Comparison of ENCODE assay signal across 8 cellular contexts in genomic region chr18:79988079-79988924, GRCh38. TPM values are rescaled to one million over a fixed set of nuclear protein-coding genes. Genes with fewer than 3 reads are reported as not detected.
DNase-seq lines count a peak whose midpoint lies in the region; ATAC-seq and TF ChIP-seq lines count a peak whose summit lies in the region.

TSS of gene TXNL4A (minus strand) at chr18:79988563. CDS start at chr18:79988392, 171 bp downstream.

- TF ChIP-seq POLR2A in GM18951 (IDR thresholded peaks at IDR 0.05; ENCODE audit: extremely low read depth, insufficient read depth, insufficient read length) = peak; percentile 96

- in situ Hi-C loops in GM18951 (cut with MboI; ENCODE audit: low sequenced_read_pairs, unreplicated experiment) = no loop called here

- peak; percentile 97 for ATAC-seq in HG03175 (IDR thresholded peaks at IDR 0.05; ENCODE audit: unreplicated experiment)

- DNase-seq in AML-193 (lab: John Stamatoyannopoulos, UW) (peak; percentile 65 to 75), NCI-H460 (ENCODE audit: extremely low read depth, low read depth) (peak; percentile 71), cerebellum (ENCODE audit: low spot score) (peak; percentile 92), kidney tubule cell (ENCODE audit: low spot score) (peak; percentile 88)
- peak; percentile 69 to 79 for DNase-seq in activated CD4-positive, alpha-beta T cell treated with anti-CD3 and anti-CD28 coated beads for 24 hours (ENCODE audit: low read depth in 2 of 2)
- DNase-seq in stimulated activated CD4-positive, alpha-beta T cell treated with anti-CD3 and anti-CD28 coated beads, Interleukin-1b, Interleukin-23, amount 100 ng/mL, for 24 hours (ENCODE audit: low read depth in 4 of 4, low spot score in 1 of 4) = peak; percentile 57 to 81 (median 69)

RNA-seq across cellular contexts. Expression of gene TXNL4A, which starts in this region (rescaled TPM):
- 118 and 127 TPM in 2 replicates for total RNA-seq in NCI-H460 (2014; rRNA removed; shearing (Covaris generic))
- polyA plus RNA-seq in NCI-H460 (2014; cell fraction: nucleus; rRNA removed) = 66.7 and 67.0 TPM in 2 replicates
- total RNA-seq in cerebellum = 34.5 TPM

Comparison
In these comparisons a context has a peak if more than half of its experiments do, and no peak if none do; other contexts are left out.
1. Peak in every context shown above with its lines: DNase-seq and ATAC-seq.